In genomic region chr5:147507480-147508126, GRCh38 we compare ENCODE assay signal across 9 cellular contexts. TPM values are rescaled to one million over a fixed set of nuclear protein-coding genes. Genes with fewer than 3 reads are reported as not detected.
DNase-seq lines count a peak whose midpoint lies in the region; ATAC-seq and TF ChIP-seq lines count a peak whose summit lies in the region.
"Had no signal": no experiment of that assay in that cellular context is flagged by ENCODE, and none has a peak within 500 bp of the region (broad histone marks: within the 10 kb centered on the region; RNA-seq: fewer than 3 reads in every experiment).

No MANE protein-coding gene starts in this region.

- TF ChIP-seq CTCF in fibroblast of the aortic adventitia (IDR thresholded peaks at IDR 0.05; ENCODE audit: insufficient read depth, low read length) (no peak), OCI-LY7 (conservative IDR thresholded peaks at IDR 0.05; ENCODE audit: low read length) (no peak)

- intact Hi-C loops in OCI-LY7 (cut with micrococcal nuclease; ENCODE audit: unreplicated experiment): no loop called here

- peaks cover 2 to 4% of the 10 kb centered on the region in 2 donors for H3K36me3 Mint-ChIP-seq in stimulated activated naive B cell treated with anti-CD40 and anti-IgM and Interleukin-4, amounts not matched to agents 10 μg/mL and 1 μg/mL and 100 μg/mL, for 72 hours

- CTCF ChIA-PET in OCI-LY7 (lab: Charles Lee; ENCODE audit: unreplicated experiment): no interaction called here

- H3K4me1 Mint-ChIP-seq in stimulated activated naive B cell treated with anti-CD40 and anti-IgM and Interleukin-4, amounts not matched to agents 10 μg/mL and 1 μg/mL and 100 μg/mL, for 72 hours: peaks cover 4 to 16% of the 10 kb centered on the region in 2 donors

- POLR2A ChIA-PET in OCI-LY7 (lab: Charles Lee): interaction anchor here (0.7 kb wide), 1 partner anchor 234 kb away, joined by 3 read pairs; no protein-coding TSS in a partner anchor

- H3K9ac ChIP-seq in rectal smooth muscle tissue (ENCODE audit: low read length): no peak overlapping the region

- H3K36me3 ChIP-seq in rectal smooth muscle tissue (ENCODE audit: control insufficient read depth, insufficient read depth, low read length): no peaks in the 10 kb centered on the region
- no peaks in the 10 kb centered on the region for H3K36me3 ChIP-seq in OCI-LY7 (ENCODE audit: insufficient read depth, low read length)

- H3K4me1 ChIP-seq in rectal smooth muscle tissue (ENCODE audit: control insufficient read depth, insufficient read depth, low read length) (peaks cover 22% of the 10 kb centered on the region), OCI-LY7 (ENCODE audit: insufficient read depth, low read length, poor library complexity, severe bottlenecking) (no peaks in the 10 kb centered on the region)

- H3K27me3 ChIP-seq in rectal smooth muscle tissue (ENCODE audit: control insufficient read depth, insufficient read depth, low read length): no peaks in the 10 kb centered on the region

- H3K79me2 ChIP-seq in OCI-LY7 (ENCODE audit: insufficient read depth, low read depth, low read length): no peaks in the 10 kb centered on the region

- no peak for ATAC-seq in stimulated activated naive B cell treated with anti-CD40 and anti-IgM and Interleukin-4, amounts not matched to agents 10 μg/mL and 1 μg/mL and 100 μg/mL, for 72 hours (replicated peaks)
- no peak for ATAC-seq in GM19455 (IDR thresholded peaks at IDR 0.05; ENCODE audit: unreplicated experiment)
- ATAC-seq: naive thymus-derived CD4-positive, alpha-beta T cell had no signal

- peaks cover 36 to 50% of the 10 kb centered on the region in 2 donors for H3K27me3 Mint-ChIP-seq in stimulated activated naive B cell treated with anti-CD40 and anti-IgM and Interleukin-4, amounts not matched to agents 10 μg/mL and 1 μg/mL and 100 μg/mL, for 72 hours

- H3K27ac Mint-ChIP-seq in stimulated activated naive B cell treated with anti-CD40 and anti-IgM and Interleukin-4, amounts not matched to agents 10 μg/mL and 1 μg/mL and 100 μg/mL, for 72 hours: no peak overlapping the region
- H3K27ac Mint-ChIP-seq: naive thymus-derived CD4-positive, alpha-beta T cell had no signal

- H3K27ac ChIP-seq in rectal smooth muscle tissue (ENCODE audit: low read depth, low read length) (peak overlapping the region; percentile 91), OCI-LY7 (ENCODE audit: low read depth, low read length, poor library complexity, severe bottlenecking) (no peak overlapping the region)

- DNase-seq in Daoy (ENCODE audit: low read depth) (peak; percentile 71), RPMI7951 (ENCODE audit: low read depth) (peak; percentile 62), fibroblast of the aortic adventitia (ENCODE audit: low read depth) (peak; percentile 85), OCI-LY7 (ENCODE audit: low spot score) (no peak), SKM-1 (lab: John Stamatoyannopoulos, UW; ENCODE audit: unreplicated experiment) (no peak)
- DNase-seq in stimulated activated naive B cell treated with anti-CD40 and anti-IgM and Interleukin-4, amounts not matched to agents 10 μg/mL and 1 μg/mL and 100 μg/mL, for 72 hours: no peak
- DNase-seq: naive thymus-derived CD4-positive, alpha-beta T cell had no signal

- no peaks in the 10 kb centered on the region for H4K20me1 ChIP-seq in OCI-LY7 (ENCODE audit: insufficient read depth, low read length)

- no peak overlapping the region for H2AFZ ChIP-seq in OCI-LY7 (ENCODE audit: low read length)

- no peaks in the 10 kb centered on the region for H3K9me3 ChIP-seq in OCI-LY7 (ENCODE audit: low read length)

- H3K4me3 ChIP-seq in fibroblast of the aortic adventitia (ENCODE audit: low read depth, low read length) (peak overlapping the region; percentile 98), rectal smooth muscle tissue (ENCODE audit: low read length) (peak overlapping the region; percentile 97), OCI-LY7 (ENCODE audit: low read depth, low read length, poor library complexity, severe bottlenecking) (no peak overlapping the region)

- no peak overlapping the region for H3K4me2 ChIP-seq in OCI-LY7 (ENCODE audit: low read length)

- H3K4me3 Mint-ChIP-seq in stimulated activated naive B cell treated with anti-CD40 and anti-IgM and Interleukin-4, amounts not matched to agents 10 μg/mL and 1 μg/mL and 100 μg/mL, for 72 hours: no peak overlapping the region
- H3K4me3 Mint-ChIP-seq: naive thymus-derived CD4-positive, alpha-beta T cell had no signal

- H3K9me3 Mint-ChIP-seq in stimulated activated naive B cell treated with anti-CD40 and anti-IgM and Interleukin-4, amounts not matched to agents 10 μg/mL and 1 μg/mL and 100 μg/mL, for 72 hours: no peaks in the 10 kb centered on the region

- no TSS peak for BruUV-seq in OCI-LY7 (replicated peaks; lab: Mats Ljungman, UMichigan)

- no peaks in the 10 kb centered on the region for H3K9me2 ChIP-seq in OCI-LY7 (ENCODE audit: insufficient read depth, low read length)

RNA-seq across cellular contexts. Expression of gene DPYSL3, which starts 2.3 kb away (rescaled TPM):
- 133 and 141 TPM in 2 replicates for total RNA-seq in Daoy (2014; rRNA removed; shearing (Covaris generic))
- 191 and 198 TPM in 2 replicates for total RNA-seq in RPMI7951 (2014; rRNA removed; shearing (Covaris generic))
- total RNA-seq in fibroblast of the aortic adventitia (ENCODE audit: low replicate concordance) (89.6 and 157 TPM in 2 replicates), OCI-LY7 (2022) (not detected in 2 replicates)
- 0.70 TPM in 1 of 2 replicates, not detected in the other for total RNA-seq in OCI-LY7 (2014; rRNA removed; shearing (Covaris generic))

Comparison
In these comparisons a context has a peak if more than half of its experiments do, and no peak if none do; other contexts are left out.
1. DNase-seq: peak in Daoy (single experiment), RPMI7951 (single experiment) and fibroblast of the aortic adventitia (single experiment); none in OCI-LY7 (single experiment), stimulated activated naive B cell treated with anti-CD40 and anti-IgM and Interleukin-4, amounts not matched to agents 10 μg/mL and 1 μg/mL and 100 μg/mL, for 72 hours (single experiment) and SKM-1 (single experiment).
2. RNA of gene DPYSL3, which starts 2.3 kb away (total RNA-seq): 191 to 198 TPM in RPMI7951, 89.6 to 157 TPM in fibroblast of the aortic adventitia and 133 to 141 TPM in Daoy; 0.70 TPM in OCI-LY7; every median in the first group is over 10 times any median in the second.